ENCODE assay signal across 19 cellular contexts in the genomic region with DNA sequence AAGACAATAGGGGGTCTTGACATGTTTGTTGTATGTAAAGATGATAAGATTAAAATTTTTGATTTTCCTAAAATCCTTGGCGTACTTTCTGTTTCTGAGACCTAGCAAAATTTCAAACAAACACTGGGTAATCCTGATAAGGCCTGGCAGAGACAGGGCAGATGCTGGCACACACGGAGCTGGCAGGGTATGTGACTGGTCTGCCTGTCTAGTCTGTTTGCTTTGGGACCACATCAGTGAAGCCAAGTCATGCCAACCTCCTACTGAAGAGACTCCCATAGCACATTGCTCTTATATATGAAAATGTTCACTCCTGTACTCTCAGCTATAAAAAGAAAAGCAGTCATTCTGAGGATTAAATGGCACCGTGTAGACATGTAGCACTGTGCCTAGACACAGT. TPM values are rescaled to one million over a fixed set of nuclear protein-coding genes. Genes with fewer than 3 reads are reported as not detected.
DNase-seq lines count a peak whose midpoint lies in the region; ATAC-seq and TF ChIP-seq lines count a peak whose summit lies in the region.
"Had no signal": no experiment of that assay in that cellular context is flagged by ENCODE, and none has a peak within 500 bp of the region (broad histone marks: within the 10 kb centered on the region; RNA-seq: fewer than 3 reads in every experiment).

No MANE protein-coding gene starts in this region.

- no peak overlapping the region for H3K4me3 ChIP-seq in CD4-positive, alpha-beta memory T cell (ENCODE audit: low read length in 2 of 2)
- H3K4me3 ChIP-seq in osteoblast (ENCODE audit: insufficient read depth, low read length) (no peak overlapping the region), esophagus squamous epithelium (no peak overlapping the region)
- H3K4me3 ChIP-seq: BLaER1 treated with 17β-estradiol and CSF1 and Interleukin-3, amounts not matched to agents 10 nM and 100 nM; SJSA1 had no signal

- peaks cover 0 to 4% (median 2%) of the 10 kb centered on the region in 4 donors for H3K4me1 Mint-ChIP-seq in CD4-positive, alpha-beta memory T cell
- peaks cover 5% of the 10 kb centered on the region for H3K4me1 Mint-ChIP-seq in brain

- 78% methylated on average over 3 of the region's 3 CpGs for WGBS in esophagus squamous epithelium, 2 donors

- intact Hi-C loops in CD4-positive, alpha-beta memory T cell (cut with micrococcal nuclease): no loop called here
- intact Hi-C loops in esophagus squamous epithelium (cut with DNase I): no loop called here

- H3K4me3 Mint-ChIP-seq in CD4-positive, alpha-beta memory T cell: no peak overlapping the region
- H3K4me3 Mint-ChIP-seq in brain: no peak overlapping the region

- peaks cover 30% of the 10 kb centered on the region for H3K79me2 ChIP-seq in osteoblast (ENCODE audit: insufficient read depth, low read length)

- TF ChIP-seq POLR2A in esophagus squamous epithelium (IDR thresholded peaks at IDR 0.05): no peak

- no peak overlapping the region for H3K4me2 ChIP-seq in osteoblast (ENCODE audit: insufficient read depth, low read length)

- CTCF ChIA-PET in CD4-positive, alpha-beta memory T cell (lab: Charles Lee; ENCODE audit: partially characterized antibody): interaction anchor here (1.5 kb wide), 1 partner anchor 17 kb away, joined by 6 read pairs; no protein-coding TSS in a partner anchor

- peak overlapping the region in 6 of 7 donors; percentile 38 to 66 (median 45) for H3K27ac Mint-ChIP-seq in CD4-positive, alpha-beta memory T cell
- peak overlapping the region in 4 of 5 experiments; percentile 34 to 49 (median 48) for H3K27ac Mint-ChIP-seq in brain

- no peaks in the 10 kb centered on the region for H3K9me3 Mint-ChIP-seq in CD4-positive, alpha-beta memory T cell
- H3K9me3 Mint-ChIP-seq in brain: no peaks in the 10 kb centered on the region

- DNase-seq in NCI-H82 (lab: John Stamatoyannopoulos, UW) (peak; percentile 53), NCI-H82 treated with DMSO at 0.1 percent for 48 hours (lab: John Stamatoyannopoulos, UW; ENCODE audit: unreplicated experiment) (no peak), left lobe of liver (ENCODE audit: low spot score) (peak; percentile 82), osteoblast (ENCODE audit: insufficient read length, low spot score, missing footprints) (no peak), esophagus squamous epithelium (lab: John Stamatoyannopoulos, UW) (no peak)
- no peak for DNase-seq in CD4-positive, alpha-beta memory T cell
- DNase-seq: 8988T; Caco-2; DMS53; IMR-90; NCI-H1436; NCI-H2081 treated with DMSO at 0.1 percent for 48 hours; NK-92 treated with Interleukin-12 subunit alpha and Interleukin-12 subunit beta, amount 100 ng/mL, for 24 hours; OCI-M1; RPMI8226 had no signal

- H3K4me1 ChIP-seq in CD4-positive, alpha-beta memory T cell (ENCODE audit: insufficient read depth, low read length): no peaks in the 10 kb centered on the region
- H3K4me1 ChIP-seq in osteoblast (ENCODE audit: insufficient read depth, low read length) (peaks cover 19% of the 10 kb centered on the region), esophagus squamous epithelium (peaks cover 0 to 21% (median 12%) of the 10 kb centered on the region in 3 donors)
- H3K4me1 ChIP-seq: Caco-2, SJSA1 had no signal

- peaks cover 23 to 45% of the 10 kb centered on the region in 2 donors for H3K36me3 Mint-ChIP-seq in CD4-positive, alpha-beta memory T cell
- H3K36me3 Mint-ChIP-seq in brain: peaks cover 72% of the 10 kb centered on the region

- ATAC-seq in left lobe of liver (peak; percentile 67), HG03354 (IDR thresholded peaks at IDR 0.05; ENCODE audit: poor library complexity, severe bottlenecking, unreplicated experiment) (no peak)

- POLR2A ChIA-PET in CD4-positive, alpha-beta memory T cell (lab: Charles Lee; ENCODE audit: partially characterized antibody): no interaction called here

- H4K20me1 ChIP-seq in osteoblast (ENCODE audit: insufficient read depth, low read length): peaks cover 13% of the 10 kb centered on the region

- H3K27ac ChIP-seq in CD4-positive, alpha-beta memory T cell (ENCODE audit: low read depth, low read length): no peak overlapping the region
- no peak overlapping the region for H3K27ac ChIP-seq in osteoblast (ENCODE audit: low read depth, low read length)
- no peak overlapping the region for H3K27ac ChIP-seq in esophagus squamous epithelium
- H3K27ac ChIP-seq: SJSA1 had no signal

- H2AFZ ChIP-seq in osteoblast (ENCODE audit: low read length): no peak overlapping the region

- no peaks in the 10 kb centered on the region for H3K9me3 ChIP-seq in CD4-positive, alpha-beta memory T cell (ENCODE audit: control insufficient read depth in 1 of 2, low read length in 2 of 2)
- H3K9me3 ChIP-seq in osteoblast (ENCODE audit: low read depth, low read length) (no peaks in the 10 kb centered on the region), esophagus squamous epithelium (no peaks in the 10 kb centered on the region)
- H3K9me3 ChIP-seq: BLaER1 treated with 17β-estradiol and CSF1 and Interleukin-3, amounts not matched to agents 10 nM and 100 nM; Caco-2; SJSA1 had no signal

- no peaks in the 10 kb centered on the region for H3K27me3 Mint-ChIP-seq in CD4-positive, alpha-beta memory T cell
- H3K27me3 Mint-ChIP-seq in brain: no peaks in the 10 kb centered on the region

- H3K27me3 ChIP-seq in CD4-positive, alpha-beta memory T cell (ENCODE audit: insufficient read depth, low read length): no peaks in the 10 kb centered on the region
- H3K27me3 ChIP-seq in osteoblast (ENCODE audit: insufficient read depth, low read length): no peaks in the 10 kb centered on the region
- no peaks in the 10 kb centered on the region for H3K27me3 ChIP-seq in esophagus squamous epithelium
- H3K27me3 ChIP-seq: BLaER1 treated with 17β-estradiol and CSF1 and Interleukin-3, amounts not matched to agents 10 nM and 100 nM; SJSA1 had no signal

- H3K36me3 ChIP-seq in CD4-positive, alpha-beta memory T cell (ENCODE audit: insufficient read depth, low read length): peaks cover 37% of the 10 kb centered on the region
- H3K36me3 ChIP-seq in osteoblast (ENCODE audit: insufficient read depth, low read length) (peaks cover 89% of the 10 kb centered on the region), esophagus squamous epithelium (peaks cover 4 to 73% (median 16%) of the 10 kb centered on the region in 3 donors)

- no peak for TF ChIP-seq CTCF in brain (conservative IDR thresholded peaks at IDR 0.05)
- TF ChIP-seq CTCF in osteoblast (IDR thresholded peaks at IDR 0.05; ENCODE audit: extremely low read depth, low read depth, low read length): no peak
- TF ChIP-seq CTCF in esophagus squamous epithelium (IDR thresholded peaks at IDR 0.05): no peak

RNA-seq across cellular contexts. Expression of a gene that starts 14.1 kb away (rescaled TPM):
- total RNA-seq in CD4-positive, alpha-beta memory T cell: 10 to 100 TPM; 25.4 to 27.3 TPM
- 10 to 100 TPM; 37.2 to 51.3 TPM for polyA plus RNA-seq in CD4-positive, alpha-beta memory T cell
- 23.4 TPM for polyA plus RNA-seq in brain (ENCODE audit: insufficient read depth, low read depth, low replicate concordance)
- total RNA-seq in left lobe of liver: 13.8 TPM
- total RNA-seq in osteoblast: 34.2 and 44.2 TPM in 2 replicates
- total RNA-seq in esophagus squamous epithelium: 10 to 100 TPM; 31.9 to 48.8 (median 34.4) TPM

Comparison
In these comparisons a context has a peak if more than half of its experiments do, and no peak if none do; other contexts are left out.
1. DNase-seq: peak in NCI-H82 (single experiment) and left lobe of liver (single experiment); none in NCI-H82 treated with DMSO at 0.1 percent for 48 hours (single experiment), CD4-positive, alpha-beta memory T cell (0 of 5), osteoblast (single experiment) and esophagus squamous epithelium (single experiment).